Comparison of ENCODE assay signal across 9 cellular contexts in the genomic region with DNA sequence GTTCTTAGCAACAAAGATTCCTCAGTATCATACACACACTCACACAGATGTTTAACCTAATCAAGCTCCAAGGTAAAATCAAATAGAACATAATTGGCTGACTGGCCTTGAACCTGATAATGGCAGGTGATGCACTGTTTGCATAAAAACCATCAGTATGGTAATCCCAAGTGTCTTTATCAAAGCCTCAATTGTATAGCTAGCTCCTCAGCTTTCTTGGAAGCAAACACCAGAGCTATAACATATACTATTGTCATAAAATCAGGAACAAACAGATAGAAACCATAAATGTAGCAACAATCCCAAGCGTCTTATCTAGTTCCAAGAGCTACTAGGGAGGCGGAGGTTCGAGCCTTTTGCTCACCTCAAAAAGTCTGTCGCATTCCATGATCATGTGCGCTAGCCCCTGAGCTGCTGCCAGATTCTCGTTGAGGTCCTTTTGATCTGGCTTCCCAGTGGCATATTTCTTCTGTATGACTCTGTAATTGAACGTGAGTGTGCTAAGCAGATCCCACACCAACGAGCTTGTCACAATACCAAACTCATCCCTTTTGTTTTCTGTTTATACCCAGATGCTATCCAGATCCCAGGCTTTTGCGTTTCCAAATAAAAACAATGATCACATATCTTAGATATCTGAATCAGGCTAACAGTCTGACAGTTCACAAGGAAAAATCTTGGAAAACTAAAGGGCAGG.
DNase-seq lines count a peak whose midpoint lies in the region; ATAC-seq and TF ChIP-seq lines count a peak whose summit lies in the region.
"Had no signal": no experiment of that assay in that cellular context is flagged by ENCODE, and none has a peak within 500 bp of the region (broad histone marks: within the 10 kb centered on the region; RNA-seq: fewer than 3 reads in every experiment).

No MANE protein-coding gene starts in this region.

- intact Hi-C loops in activated CD8-positive, alpha-beta T cell treated with anti-CD3 and anti-CD28 coated beads for 36 hours (cut with micrococcal nuclease) = no loop called here

- H3K4me1 ChIP-seq in Karpas-422 (ENCODE audit: low read length) (peaks cover 31% of the 10 kb centered on the region), BE2C (no peaks in the 10 kb centered on the region)

- H3K4me3 ChIP-seq in Karpas-422 (ENCODE audit: low read length) = peak overlapping the region; percentile 47; the same call in 1 of the 2 replicates
- no peak overlapping the region for H3K4me3 ChIP-seq in BE2C (ENCODE audit: low read depth, low read length)

- H3K27me3 Mint-ChIP-seq in stimulated activated naive B cell treated with anti-CD40 and anti-IgM and Interleukin-4, amounts not matched to agents 10 μg/mL and 1 μg/mL and 100 μg/mL, for 72 hours = peaks cover 6 to 23% of the 10 kb centered on the region in 2 donors
- peaks cover 7% of the 10 kb centered on the region for H3K27me3 Mint-ChIP-seq in activated CD8-positive, alpha-beta T cell treated with anti-CD3 and anti-CD28 coated beads for 36 hours

- no peak overlapping the region for H3K4me3 Mint-ChIP-seq in stimulated activated naive B cell treated with anti-CD40 and anti-IgM and Interleukin-4, amounts not matched to agents 10 μg/mL and 1 μg/mL and 100 μg/mL, for 72 hours
- H3K4me3 Mint-ChIP-seq in activated CD8-positive, alpha-beta T cell treated with anti-CD3 and anti-CD28 coated beads for 36 hours = no peak overlapping the region
- H3K4me3 Mint-ChIP-seq: T-helper 2 cell treated with Interferon-gamma antibody and Interleukin-4, amounts not matched to agents 5 μg/mL and 100 μg/mL, for 36 hours had no signal

- CTCF ChIA-PET in activated CD8-positive, alpha-beta T cell treated with anti-CD3 and anti-CD28 coated beads for 36 hours (lab: Charles Lee) = interaction anchor here (1.0 kb wide), 1 partner anchor 431 kb away, joined by 3 read pairs; no protein-coding TSS in a partner anchor

- no peaks in the 10 kb centered on the region for H3K36me3 ChIP-seq in Karpas-422 (ENCODE audit: insufficient read depth, low read length)
- H3K36me3 ChIP-seq in BE2C = no peaks in the 10 kb centered on the region

- no peaks in the 10 kb centered on the region for H3K27me3 ChIP-seq in Karpas-422 (ENCODE audit: low read length)
- no peaks in the 10 kb centered on the region for H3K27me3 ChIP-seq in BE2C

- no peaks in the 10 kb centered on the region for H3K9me3 Mint-ChIP-seq in stimulated activated naive B cell treated with anti-CD40 and anti-IgM and Interleukin-4, amounts not matched to agents 10 μg/mL and 1 μg/mL and 100 μg/mL, for 72 hours
- no peaks in the 10 kb centered on the region for H3K9me3 Mint-ChIP-seq in activated CD8-positive, alpha-beta T cell treated with anti-CD3 and anti-CD28 coated beads for 36 hours
- H3K9me3 Mint-ChIP-seq: T-helper 2 cell treated with Interferon-gamma antibody and Interleukin-4, amounts not matched to agents 5 μg/mL and 100 μg/mL, for 36 hours had no signal

- DNase-seq in Karpas-422 = no peak
- peak; percentile 55 for DNase-seq in fibroblast of gingiva (ENCODE audit: low read depth)
- no peak for DNase-seq in stimulated activated naive B cell treated with anti-CD40 and anti-IgM and Interleukin-4, amounts not matched to agents 10 μg/mL and 1 μg/mL and 100 μg/mL, for 72 hours
- no peak for DNase-seq in G401 (ENCODE audit: low spot score)
- no peak for DNase-seq in activated CD8-positive, alpha-beta T cell treated with anti-CD3 and anti-CD28 coated beads for 36 hours
- DNase-seq in BE2C = no peak

- H4K20me1 ChIP-seq in Karpas-422 (ENCODE audit: insufficient read depth, low read depth, low read length) = no peaks in the 10 kb centered on the region

- ATAC-seq in GM18868 (IDR thresholded peaks at IDR 0.05; ENCODE audit: unreplicated experiment) (peak; percentile 8), HG03095 (IDR thresholded peaks at IDR 0.05; ENCODE audit: unreplicated experiment) (no peak)
- peak; percentile 20 to 21 for ATAC-seq in stimulated activated naive B cell treated with anti-CD40 and anti-IgM and Interleukin-4, amounts not matched to agents 10 μg/mL and 1 μg/mL and 100 μg/mL, for 72 hours (replicated peaks)
- no peak for ATAC-seq in activated CD8-positive, alpha-beta T cell treated with anti-CD3 and anti-CD28 coated beads for 36 hours

- peak overlapping the region; percentile 66 for H3K27ac ChIP-seq in Karpas-422 (ENCODE audit: low read length)

- peak overlapping the region; percentile 79 for H2AFZ ChIP-seq in Karpas-422 (ENCODE audit: low read length)

- in situ Hi-C loops in G401 (cut with HindIII; ENCODE audit: low sequenced_read_pairs) = no loop called here

- no peaks in the 10 kb centered on the region for H3K36me3 Mint-ChIP-seq in stimulated activated naive B cell treated with anti-CD40 and anti-IgM and Interleukin-4, amounts not matched to agents 10 μg/mL and 1 μg/mL and 100 μg/mL, for 72 hours
- no peaks in the 10 kb centered on the region for H3K36me3 Mint-ChIP-seq in activated CD8-positive, alpha-beta T cell treated with anti-CD3 and anti-CD28 coated beads for 36 hours (ENCODE audit: low read depth)

- H3K9ac ChIP-seq in Karpas-422 (ENCODE audit: low read length) = no peak overlapping the region

- TF ChIP-seq CTCF in activated CD8-positive, alpha-beta T cell treated with anti-CD3 and anti-CD28 coated beads for 36 hours (IDR thresholded peaks at IDR 0.05) = no peak
- no peak for TF ChIP-seq CTCF in BE2C (IDR thresholded peaks at IDR 0.05; ENCODE audit: low read depth, low read length)

- no peaks in the 10 kb centered on the region for H3K9me2 ChIP-seq in Karpas-422 (replicated peaks; ENCODE audit: insufficient read depth, low read length)

- no peaks in the 10 kb centered on the region for H3K79me2 ChIP-seq in Karpas-422 (ENCODE audit: low read length)

- H3K9me3 ChIP-seq in Karpas-422 (ENCODE audit: low read length) = no peaks in the 10 kb centered on the region
- no peaks in the 10 kb centered on the region for H3K9me3 ChIP-seq in BE2C

- no peak overlapping the region for H3K27ac Mint-ChIP-seq in stimulated activated naive B cell treated with anti-CD40 and anti-IgM and Interleukin-4, amounts not matched to agents 10 μg/mL and 1 μg/mL and 100 μg/mL, for 72 hours
- H3K27ac Mint-ChIP-seq in activated CD8-positive, alpha-beta T cell treated with anti-CD3 and anti-CD28 coated beads for 36 hours = no peak overlapping the region
- H3K27ac Mint-ChIP-seq: T-helper 2 cell treated with Interferon-gamma antibody and Interleukin-4, amounts not matched to agents 5 μg/mL and 100 μg/mL, for 36 hours had no signal

- peaks cover 21 to 28% of the 10 kb centered on the region in 2 donors for H3K4me1 Mint-ChIP-seq in stimulated activated naive B cell treated with anti-CD40 and anti-IgM and Interleukin-4, amounts not matched to agents 10 μg/mL and 1 μg/mL and 100 μg/mL, for 72 hours
- no peaks in the 10 kb centered on the region for H3K4me1 Mint-ChIP-seq in activated CD8-positive, alpha-beta T cell treated with anti-CD3 and anti-CD28 coated beads for 36 hours (ENCODE audit: low read depth)

- POLR2A ChIA-PET in activated CD8-positive, alpha-beta T cell treated with anti-CD3 and anti-CD28 coated beads for 36 hours (lab: Charles Lee) = no interaction called here

- H3K4me2 ChIP-seq in Karpas-422 (ENCODE audit: low read depth, low read length, poor library complexity, severe bottlenecking) = peak overlapping the region; percentile 72

Comparison
In these comparisons a context has a peak if more than half of its experiments do, and no peak if none do; other contexts are left out.
1. ATAC-seq: peak in GM18868 (single experiment) and stimulated activated naive B cell treated with anti-CD40 and anti-IgM and Interleukin-4, amounts not matched to agents 10 μg/mL and 1 μg/mL and 100 μg/mL, for 72 hours (2 of 2); none in activated CD8-positive, alpha-beta T cell treated with anti-CD3 and anti-CD28 coated beads for 36 hours (single experiment) and HG03095 (single experiment).